8 cellular contexts compared by ENCODE assay signal in genomic region chr11:112073941-112074811, GRCh38. TPM values are rescaled to one million over a fixed set of nuclear protein-coding genes. Genes with fewer than 3 reads are reported as not detected.
DNase-seq lines count a peak whose midpoint lies in the region; ATAC-seq and TF ChIP-seq lines count a peak whose summit lies in the region.

TSS of gene NKAPD1 (plus strand) at chr11:112074299. CDS start at chr11:112075575, 1,276 bp downstream.
TSS of gene PIH1D2 (minus strand) at chr11:112074017. CDS start at chr11:112073174, 843 bp downstream.

- H3K27me3 Mint-ChIP-seq in type B pancreatic cell, result no peaks in the 10 kb centered on the region

- no peaks in the 10 kb centered on the region for H3K9me2 ChIP-seq in SU-DHL-6 (replicated peaks; ENCODE audit: insufficient read depth, low read length)

- no peak for TF ChIP-seq CTCF in GM12864 (IDR thresholded peaks at IDR 0.05; ENCODE audit: low read depth, low read length, missing control alignments)
- no peak for TF ChIP-seq CTCF in SU-DHL-6 (IDR thresholded peaks at IDR 0.05; ENCODE audit: insufficient read depth, low read length, poor library complexity, severe bottlenecking)
- TF ChIP-seq CTCF in heart right ventricle (IDR thresholded peaks at IDR 0.05), result peak in 2 of 9 donors; percentile 13 to 21
- TF ChIP-seq CTCF in type B pancreatic cell (conservative IDR thresholded peaks at IDR 0.05), result peak; percentile 29

- intact Hi-C loops in heart right ventricle (cut with DNase I) (loop anchor here in 2 of 10 donors (1.0 to 5.0 kb wide), 2 partner anchors 12 to 47 kb away; partner anchors contain the start of genes DLAT (in 1 of the 2), SDHD (in 1 of the 2) and TIMM8B (in 1 of the 2)), posterior cingulate gyrus (cut with DNase I) (loop anchor here (5.0 kb wide), 1 partner anchor 197 kb away; the partner anchor contains the start of genes CFAP68 and FDXACB1)

- no peaks in the 10 kb centered on the region for H3K9me3 Mint-ChIP-seq in type B pancreatic cell

- H3K36me3 ChIP-seq in SU-DHL-6 (ENCODE audit: low read length), result peaks cover 15% of the 10 kb centered on the region; the same call in 1 of the 2 replicates
- H3K36me3 ChIP-seq in adipocyte (ENCODE audit: control insufficient read depth, insufficient read depth, low read length, severe bottlenecking), result peaks cover 36% of the 10 kb centered on the region
- peaks cover 0 to 39% (median 9%) of the 10 kb centered on the region in 9 donors for H3K36me3 ChIP-seq in heart right ventricle

- H3K4me1 ChIP-seq in adipocyte (ENCODE audit: control insufficient read depth, insufficient read depth, low read length) (peaks cover 14% of the 10 kb centered on the region), heart right ventricle (peaks cover 0 to 35% (median 20%) of the 10 kb centered on the region in 9 donors)

- peak within 1 kb of the TSS; percentile 92 for H3K4me3 Mint-ChIP-seq in type B pancreatic cell

- no peaks in the 10 kb centered on the region for H4K20me1 ChIP-seq in SU-DHL-6 (ENCODE audit: low read depth, low read length)

- H3K27ac ChIP-seq in SU-DHL-6 (ENCODE audit: low read depth, low read length) (peak within 1 kb of the TSS; percentile 62), heart right ventricle (peak within 1 kb of the TSS; percentile 81 to 95 (median 90))

- no peaks in the 10 kb centered on the region for H3K9me3 ChIP-seq in SU-DHL-6 (ENCODE audit: insufficient read depth, low read length)
- H3K9me3 ChIP-seq in adipocyte (ENCODE audit: control insufficient read depth, low read length), result no peaks in the 10 kb centered on the region
- no peaks in the 10 kb centered on the region for H3K9me3 ChIP-seq in heart right ventricle

- peak within 1 kb of the TSS; percentile 91 for H3K27ac Mint-ChIP-seq in type B pancreatic cell

- H3K36me3 Mint-ChIP-seq in type B pancreatic cell, result peaks cover 14% of the 10 kb centered on the region

- peaks cover 16% of the 10 kb centered on the region for H3K4me1 Mint-ChIP-seq in type B pancreatic cell (ENCODE audit: unreplicated experiment)

- peak; percentile 77 for DNase-seq in GM12864 (ENCODE audit: low read depth)
- peak; percentile 90 for DNase-seq in NCI-H1105 treated with DMSO at 0.1 percent for 48 hours (lab: John Stamatoyannopoulos, UW)
- DNase-seq in adipocyte (ENCODE audit: low read depth), result peak; percentile 95
- peak; percentile 63 to 82 for DNase-seq in heart right ventricle
- DNase-seq in posterior cingulate gyrus, result peak; percentile 67 to 96 (median 76)
- peak; percentile 79 for DNase-seq in type B pancreatic cell (ENCODE audit: extremely low spot score, unreplicated experiment)

- H3F3A ChIP-seq in SU-DHL-6 (ENCODE audit: insufficient read depth), result no peaks in the 10 kb centered on the region; the same call in 1 of the 2 replicates

- 0 to 1% methylated on average over 43 of the region's 43 CpGs for WGBS in heart right ventricle, 2 donors

- ATAC-seq in HG02642 (IDR thresholded peaks at IDR 0.05; ENCODE audit: poor library complexity, unreplicated experiment), result peak; percentile 90
- ATAC-seq in heart right ventricle, result peak; percentile 86 to 96 (median 94)

- H3K27me3 ChIP-seq in SU-DHL-6 (ENCODE audit: low read length) (no peaks in the 10 kb centered on the region), adipocyte (replicated peaks; ENCODE audit: control insufficient read depth, insufficient read depth, low read length) (no peaks in the 10 kb centered on the region), heart right ventricle (no peaks in the 10 kb centered on the region)

- H3K4me2 ChIP-seq in SU-DHL-6 (ENCODE audit: low read depth, low read length, poor library complexity, severe bottlenecking), result peak within 1 kb of the TSS; percentile 63

- H3K9ac ChIP-seq in SU-DHL-6 (ENCODE audit: low read length), result peak within 1 kb of the TSS; percentile 79
- H3K9ac ChIP-seq in adipocyte (ENCODE audit: low read length), result peak within 1 kb of the TSS; percentile 97

- peaks cover 18% of the 10 kb centered on the region for H3K79me2 ChIP-seq in SU-DHL-6 (ENCODE audit: insufficient read depth, low read length)

- peak within 1 kb of the TSS; percentile 91 for H2AFZ ChIP-seq in SU-DHL-6 (ENCODE audit: low read depth, low read length, severe bottlenecking)

- peak within 1 kb of the TSS; percentile 93 for H3K4me3 ChIP-seq in GM12864 (ENCODE audit: low read depth, low read length)
- H3K4me3 ChIP-seq in SU-DHL-6 (ENCODE audit: insufficient read depth, low read length, poor library complexity, severe bottlenecking), result peak within 1 kb of the TSS; percentile 63
- peak within 1 kb of the TSS; percentile 99 for H3K4me3 ChIP-seq in adipocyte (ENCODE audit: low read length)
- H3K4me3 ChIP-seq in heart right ventricle, result peak within 1 kb of the TSS; percentile 68 to 93 (median 83)

RNA-seq across cellular contexts. Expression of gene NKAPD1, which starts in this region (rescaled TPM):
- total RNA-seq in heart right ventricle (10 to 100 TPM in 1 of 10 donors, 1 to 10 TPM in 9; 5.8 to 10.5 (median 8.0) TPM), type B pancreatic cell (ENCODE audit: low replicate concordance) (27.4 and 31.2 TPM in 2 replicates)
- polyA plus RNA-seq in heart right ventricle, result 1 to 10 TPM; 5.2 to 7.3 TPM

RNA-seq across cellular contexts. Expression of gene PIH1D2, which starts in this region (rescaled TPM):
- total RNA-seq in heart right ventricle, result 1 to 10 TPM; 1.2 to 3.5 (median 1.9) TPM
- polyA plus RNA-seq in heart right ventricle, result 1 to 10 TPM; 1.0 to 2.2 TPM
- 3.1 and 5.5 TPM in 2 replicates for total RNA-seq in type B pancreatic cell (ENCODE audit: low replicate concordance)

Comparison
In these comparisons a context has a peak if more than half of its experiments do, and no peak if none do; other contexts are left out.
1. Peak in every context shown above with its lines: DNase-seq, ATAC-seq, H3K4me3 ChIP-seq and H3K27ac ChIP-seq.